Comparison of ENCODE assay signal across 10 cellular contexts in genomic region chr5:74630387-74631087, GRCh38. TPM values are rescaled to one million over a fixed set of nuclear protein-coding genes. Genes with fewer than 3 reads are reported as not detected.
DNase-seq lines count a peak whose midpoint lies in the region; ATAC-seq and TF ChIP-seq lines count a peak whose summit lies in the region.
"Had no signal": no experiment of that assay in that cellular context is flagged by ENCODE, and none has a peak within 500 bp of the region (broad histone marks: within the 10 kb centered on the region; RNA-seq: fewer than 3 reads in every experiment).

No MANE protein-coding gene starts in this region.

- H3K27ac ChIP-seq in fibroblast of lung (ENCODE audit: insufficient read depth, low read length): peak overlapping the region; percentile 84
- H3K27ac ChIP-seq in colonic mucosa: no peak overlapping the region

- H3K9me3 ChIP-seq in fibroblast of lung (ENCODE audit: control insufficient read depth, insufficient read depth, low read depth, low read length): no peaks in the 10 kb centered on the region
- H3K9me3 ChIP-seq in colonic mucosa: no peaks in the 10 kb centered on the region
- H3K9me3 ChIP-seq: body of pancreas had no signal

- peaks cover 16% of the 10 kb centered on the region for H3K79me2 ChIP-seq in fibroblast of lung (ENCODE audit: control insufficient read depth, insufficient read depth, low read length)

- H3K4me3 ChIP-seq in fibroblast of lung (replicated peaks in 1 of 4; ENCODE audit: control extremely low read depth in 1 of 4, insufficient read depth in 1 of 4, low read depth in 3 of 4, low read length in 4 of 4) (no peak overlapping the region), colonic mucosa (no peak overlapping the region)
- H3K4me3 ChIP-seq: body of pancreas, K562 had no signal

- H3K9ac ChIP-seq in fibroblast of lung (ENCODE audit: insufficient read depth, low read length): no peak overlapping the region
- no peak overlapping the region for H3K9ac ChIP-seq in colonic mucosa (ENCODE audit: low read depth in 2 of 2, low read length in 2 of 2)

- H3K4me3 Mint-ChIP-seq in activated CD4-positive, alpha-beta memory T cell treated with anti-CD3 and anti-CD28 coated beads for 36 hours: no peak overlapping the region
- H3K4me3 Mint-ChIP-seq in activated CD4-positive, alpha-beta memory T cell treated with anti-CD3 and anti-CD28 coated beads, Interleukin-2, amount 10 ng/mL, durations not matched to agents 7 days and 5 days: no peak overlapping the region

- TF ChIP-seq CTCF in fibroblast of lung (conservative IDR thresholded peaks at IDR 0.05 in 1 of 2, IDR thresholded peaks at IDR 0.05 in 1 of 2; ENCODE audit: low read depth in 1 of 2, low read length in 2 of 2): no peak
- no peak for TF ChIP-seq CTCF in colonic mucosa (IDR thresholded peaks at IDR 0.05)

- H3K4me1 Mint-ChIP-seq in activated CD4-positive, alpha-beta memory T cell treated with anti-CD3 and anti-CD28 coated beads for 36 hours (ENCODE audit: low read depth): peaks cover 25% of the 10 kb centered on the region
- H3K4me1 Mint-ChIP-seq in activated CD4-positive, alpha-beta memory T cell treated with anti-CD3 and anti-CD28 coated beads, Interleukin-2, amount 10 ng/mL, durations not matched to agents 7 days and 5 days: peaks cover 25% of the 10 kb centered on the region

- peaks cover 12% of the 10 kb centered on the region for H3K27me3 Mint-ChIP-seq in activated CD4-positive, alpha-beta memory T cell treated with anti-CD3 and anti-CD28 coated beads for 36 hours
- H3K27me3 Mint-ChIP-seq in activated CD4-positive, alpha-beta memory T cell treated with anti-CD3 and anti-CD28 coated beads, Interleukin-2, amount 10 ng/mL, durations not matched to agents 7 days and 5 days: peaks cover 9% of the 10 kb centered on the region

- H3K4me1 ChIP-seq in fibroblast of lung (ENCODE audit: control insufficient read depth, extremely low read depth, insufficient read depth, low read length) (peaks cover 30% of the 10 kb centered on the region), colonic mucosa (peaks cover 7% of the 10 kb centered on the region)

- POLR2A ChIA-PET in activated CD4-positive, alpha-beta memory T cell treated with anti-CD3 and anti-CD28 coated beads for 36 hours (lab: Charles Lee): interaction anchor here (0.6 to 1.2 kb wide), 2 partner anchors 10 to 51 kb away, joined by 3 read pairs; partner anchors contain the start of gene ENC1
- POLR2A ChIA-PET in activated CD4-positive, alpha-beta memory T cell treated with anti-CD3 and anti-CD28 coated beads, Interleukin-2, amount 10 ng/mL, durations not matched to agents 7 days and 5 days (lab: Charles Lee): interaction anchor here (1.7 to 1.8 kb wide), 2 partner anchors 10 to 12 kb away, joined by 4 to 6 read pairs; partner anchors contain the start of gene ENC1

- H2AFZ ChIP-seq in fibroblast of lung (ENCODE audit: low read length): no peak overlapping the region

- no peaks in the 10 kb centered on the region for H3K9me3 Mint-ChIP-seq in activated CD4-positive, alpha-beta memory T cell treated with anti-CD3 and anti-CD28 coated beads for 36 hours
- H3K9me3 Mint-ChIP-seq in activated CD4-positive, alpha-beta memory T cell treated with anti-CD3 and anti-CD28 coated beads, Interleukin-2, amount 10 ng/mL, durations not matched to agents 7 days and 5 days: no peaks in the 10 kb centered on the region

- H3K36me3 ChIP-seq in fibroblast of lung (ENCODE audit: control insufficient read depth, insufficient read depth, low read length): no peaks in the 10 kb centered on the region
- peaks cover 5% of the 10 kb centered on the region for H3K36me3 ChIP-seq in colonic mucosa

- no peak overlapping the region for H3K27ac Mint-ChIP-seq in activated CD4-positive, alpha-beta memory T cell treated with anti-CD3 and anti-CD28 coated beads for 36 hours
- H3K27ac Mint-ChIP-seq in activated CD4-positive, alpha-beta memory T cell treated with anti-CD3 and anti-CD28 coated beads, Interleukin-2, amount 10 ng/mL, durations not matched to agents 7 days and 5 days: no peak overlapping the region

- H3K27me3 ChIP-seq in fibroblast of lung (ENCODE audit: control insufficient read depth, insufficient read depth, low read length) (no peaks in the 10 kb centered on the region), colonic mucosa (no peaks in the 10 kb centered on the region)
- H3K27me3 ChIP-seq: body of pancreas had no signal

- no peaks in the 10 kb centered on the region for H3K36me3 Mint-ChIP-seq in activated CD4-positive, alpha-beta memory T cell treated with anti-CD3 and anti-CD28 coated beads for 36 hours
- no peaks in the 10 kb centered on the region for H3K36me3 Mint-ChIP-seq in activated CD4-positive, alpha-beta memory T cell treated with anti-CD3 and anti-CD28 coated beads, Interleukin-2, amount 10 ng/mL, durations not matched to agents 7 days and 5 days (ENCODE audit: low read depth)

- H3K4me2 ChIP-seq in fibroblast of lung (ENCODE audit: extremely low read depth, insufficient read depth, low read length): peak overlapping the region; percentile 56

- intact Hi-C loops in activated CD4-positive, alpha-beta memory T cell treated with anti-CD3 and anti-CD28 coated beads for 36 hours (cut with micrococcal nuclease): loop anchor here (1.0 to 5.0 kb wide), 4 partner anchors 9 to 1892 kb away; no protein-coding TSS in a partner anchor
- intact Hi-C loops in sciatic nerve (cut with DNase I): no loop called here
- intact Hi-C loops in colonic mucosa (cut with DNase I): loop anchor here (10.0 kb wide), 1 partner anchor 226 kb away; no protein-coding TSS in a partner anchor

- ATAC-seq in sciatic nerve (peak; percentile 34), HG03565 (IDR thresholded peaks at IDR 0.05; ENCODE audit: unreplicated experiment) (no peak), HG03280 (IDR thresholded peaks at IDR 0.05; ENCODE audit: unreplicated experiment) (no peak)
- ATAC-seq: body of pancreas, K562 had no signal

- no peaks in the 10 kb centered on the region for H4K20me1 ChIP-seq in fibroblast of lung (ENCODE audit: control insufficient read depth, extremely low read depth, insufficient read depth, low read length)

- CTCF ChIA-PET in activated CD4-positive, alpha-beta memory T cell treated with anti-CD3 and anti-CD28 coated beads for 36 hours (lab: Charles Lee): interaction anchor here (1.1 kb wide), 1 partner anchor 11 kb away, joined by 3 read pairs; no protein-coding TSS in a partner anchor
- CTCF ChIA-PET in activated CD4-positive, alpha-beta memory T cell treated with anti-CD3 and anti-CD28 coated beads, Interleukin-2, amount 10 ng/mL, durations not matched to agents 7 days and 5 days (lab: Charles Lee): interaction anchor here (1.4 to 3.0 kb wide), 2 partner anchors 10 kb away, joined by 6 to 10 read pairs; partner anchors contain the start of gene ENC1

- peak; percentile 19 for DNase-seq in activated CD4-positive, alpha-beta memory T cell treated with anti-CD3 and anti-CD28 coated beads for 36 hours
- no peak for DNase-seq in activated CD4-positive, alpha-beta memory T cell treated with anti-CD3 and anti-CD28 coated beads, Interleukin-2, amount 10 ng/mL, durations not matched to agents 7 days and 5 days
- peak; percentile 47 for DNase-seq in RPMI7951 (ENCODE audit: low read depth)
- peak; percentile 85 to 98 for DNase-seq in fibroblast of lung (ENCODE audit: low read depth in 2 of 2)
- no peak for DNase-seq in sciatic nerve (ENCODE audit: low spot score)
- no peak for DNase-seq in colonic mucosa
- DNase-seq: body of pancreas had no signal

RNA-seq across cellular contexts. Expression of gene ENC1, which starts 10.0 kb away (rescaled TPM):
- under 1 TPM; 0.29 to 0.44 TPM for total RNA-seq in activated CD4-positive, alpha-beta memory T cell treated with anti-CD3 and anti-CD28 coated beads for 36 hours
- under 1 TPM; 0.43 to 0.73 TPM for total RNA-seq in activated CD4-positive, alpha-beta memory T cell treated with anti-CD3 and anti-CD28 coated beads, Interleukin-2, amount 10 ng/mL, durations not matched to agents 7 days and 5 days
- total RNA-seq in RPMI7951 (2014; rRNA removed; shearing (Covaris generic)): 23.3 and 24.0 TPM in 2 replicates
- total RNA-seq in fibroblast of lung (15.4 and 21.8 TPM in 2 replicates), sciatic nerve (6.6 TPM), colonic mucosa (10 to 100 TPM; 18.9 to 26.6 TPM)
- polyA plus RNA-seq in fibroblast of lung: 3.5 and 15.6 TPM in 2 replicates
- 3.3 and 14.0 TPM in 2 replicates for polyA plus RNA-seq in fibroblast of lung (2012)
- 13.3 and 50.6 TPM in 2 replicates for polyA minus RNA-seq in fibroblast of lung (ENCODE audit: low replicate concordance)

RNA-seq across cellular contexts. Expression of gene HEXB, which starts 54.5 kb away (rescaled TPM):
- total RNA-seq in activated CD4-positive, alpha-beta memory T cell treated with anti-CD3 and anti-CD28 coated beads for 36 hours: 10 to 100 TPM; 67.1 to 68.5 TPM
- total RNA-seq in activated CD4-positive, alpha-beta memory T cell treated with anti-CD3 and anti-CD28 coated beads, Interleukin-2, amount 10 ng/mL, durations not matched to agents 7 days and 5 days: 10 to 100 TPM; 86.7 to 87.6 TPM
- total RNA-seq in RPMI7951 (2014; rRNA removed; shearing (Covaris generic)): 162 and 180 TPM in 2 replicates
- total RNA-seq in fibroblast of lung (214 and 245 TPM in 2 replicates), sciatic nerve (103 TPM), colonic mucosa (100 to 1,000 TPM; 173 to 197 TPM)
- polyA plus RNA-seq in fibroblast of lung: 203 and 254 TPM in 2 replicates
- 194 and 245 TPM in 2 replicates for polyA plus RNA-seq in fibroblast of lung (2012)
- polyA minus RNA-seq in fibroblast of lung (ENCODE audit: low replicate concordance): 28.0 and 30.2 TPM in 2 replicates

Comparison
In these comparisons a context has a peak if more than half of its experiments do, and no peak if none do; other contexts are left out.
1. DNase-seq: peak in activated CD4-positive, alpha-beta memory T cell treated with anti-CD3 and anti-CD28 coated beads for 36 hours (single experiment), RPMI7951 (single experiment) and fibroblast of lung (2 of 2); none in activated CD4-positive, alpha-beta memory T cell treated with anti-CD3 and anti-CD28 coated beads, Interleukin-2, amount 10 ng/mL, durations not matched to agents 7 days and 5 days (single experiment), sciatic nerve (single experiment) and colonic mucosa (single experiment).